ENCODE assay signal across 25 cellular contexts in the genomic region with DNA sequence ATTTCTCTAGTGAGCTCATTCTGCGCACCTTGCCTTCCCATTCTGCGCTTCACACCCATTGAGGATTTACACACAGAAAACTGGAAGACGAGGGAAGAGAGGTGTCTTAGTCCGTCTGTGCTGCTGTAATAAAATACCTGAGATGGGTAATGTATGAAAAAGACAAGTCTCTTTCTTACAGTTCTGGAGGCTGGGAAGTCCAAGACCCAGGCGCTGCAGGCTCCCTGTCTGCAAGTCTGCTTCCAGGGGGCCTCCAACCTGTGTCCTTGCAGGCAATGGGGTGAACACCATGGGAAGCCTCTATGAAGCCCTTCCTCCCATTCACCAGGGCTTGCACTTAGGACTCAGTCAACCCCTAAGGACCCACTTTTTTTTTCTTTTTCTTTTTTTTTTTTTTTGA.
"Had no signal": no experiment of that assay in that cellular context is flagged by ENCODE, and none has a peak within 500 bp of the region (broad histone marks: within the 10 kb centered on the region; RNA-seq: fewer than 3 reads in every experiment).

No MANE protein-coding gene starts in this region.

- H3K27ac ChIP-seq: brain microvascular endothelial cell, cardiac muscle cell, KMS-11, Peyer's patch, RWPE1, SJCRH30 had no signal

- H3K9me3 ChIP-seq: Peyer's patch, SJCRH30, SK-N-SH had no signal

- H3K9me3 Mint-ChIP-seq: activated naive CD4-positive, alpha-beta T cell treated with anti-CD3 and anti-CD28 coated beads, Interleukin-2, amount 50 U/mL, for 24 hours; activated naive CD8-positive, alpha-beta T cell treated with anti-CD3 and anti-CD28 coated beads, Interleukin-2, amount 50 U/mL, for 24 hours; activated T-cell treated with anti-CD3 and anti-CD28 coated beads, Interleukin-2, amount 50 U/mL, for 24 hours had no signal

- H3K4me1 ChIP-seq: SJCRH30 had no signal

- H3K36me3 ChIP-seq: brain microvascular endothelial cell, cardiac muscle cell, Peyer's patch, SJCRH30 had no signal

- H3K4me1 Mint-ChIP-seq: activated naive CD4-positive, alpha-beta T cell treated with anti-CD3 and anti-CD28 coated beads, Interleukin-2, amount 50 U/mL, for 24 hours had no signal

- H3K4me3 Mint-ChIP-seq: activated CD8-positive, alpha-beta memory T cell treated with anti-CD3 and anti-CD28 coated beads, Interleukin-2, amount 10 ng/mL, durations not matched to agents 7 days and 5 days; activated naive CD4-positive, alpha-beta T cell treated with anti-CD3 and anti-CD28 coated beads, Interleukin-2, amount 50 U/mL, for 24 hours; activated naive CD8-positive, alpha-beta T cell treated with anti-CD3 and anti-CD28 coated beads, Interleukin-2, amount 50 U/mL, for 24 hours; activated T-cell treated with anti-CD3 and anti-CD28 coated beads, Interleukin-2, amount 50 U/mL, for 24 hours; activated T-helper 1 cell treated with anti-CD3 and anti-CD28 coated beads, Interleukin-12 subunit alpha, Interleukin-12 subunit beta, Interleukin-2, Interleukin-4 antibody, amounts not matched to agents 30 ng/mL and 10 ng/mL and 1 ng/mL, durations not matched to agents 14 hours and 24 hours and 36 hours had no signal

- ATAC-seq: activated CD4-positive, CD25-positive, alpha-beta regulatory T cell treated with anti-CD3 and anti-CD28 coated beads, Interleukin-2, amount 50 U/mL, for 24 hours; activated CD8-positive, alpha-beta memory T cell treated with anti-CD3 and anti-CD28 coated beads, Interleukin-2, amount 10 ng/mL, durations not matched to agents 7 days and 5 days; activated naive CD8-positive, alpha-beta T cell treated with anti-CD3 and anti-CD28 coated beads, Interleukin-2, amount 50 U/mL, for 24 hours had no signal

- H3K27ac Mint-ChIP-seq: activated CD8-positive, alpha-beta memory T cell treated with anti-CD3 and anti-CD28 coated beads, Interleukin-2, amount 10 ng/mL, durations not matched to agents 7 days and 5 days; activated naive CD4-positive, alpha-beta T cell treated with anti-CD3 and anti-CD28 coated beads, Interleukin-2, amount 50 U/mL, for 24 hours; activated naive CD8-positive, alpha-beta T cell treated with anti-CD3 and anti-CD28 coated beads, Interleukin-2, amount 50 U/mL, for 24 hours; activated T-cell treated with anti-CD3 and anti-CD28 coated beads, Interleukin-2, amount 50 U/mL, for 24 hours; activated T-helper 1 cell treated with anti-CD3 and anti-CD28 coated beads, Interleukin-12 subunit alpha, Interleukin-12 subunit beta, Interleukin-2, Interleukin-4 antibody, amounts not matched to agents 30 ng/mL and 10 ng/mL and 1 ng/mL, durations not matched to agents 14 hours and 24 hours and 36 hours had no signal

- H3K27me3 Mint-ChIP-seq: activated CD8-positive, alpha-beta memory T cell treated with anti-CD3 and anti-CD28 coated beads, Interleukin-2, amount 10 ng/mL, durations not matched to agents 7 days and 5 days had no signal

- H3K4me3 ChIP-seq: cardiac muscle cell, Peyer's patch, SJCRH30 had no signal

- H3K27me3 ChIP-seq: brain microvascular endothelial cell, cardiac muscle cell, Peyer's patch, SJCRH30 had no signal

- DNase-seq: activated CD4-positive, alpha-beta T cell treated with anti-CD3 and anti-CD28 coated beads for 4 hours; activated CD4-positive, alpha-beta T cell treated with anti-CD3 and anti-CD28 coated beads, Interleukin-2, amount 50 U/mL, for 4 hours; activated CD8-positive, alpha-beta memory T cell treated with anti-CD3 and anti-CD28 coated beads, Interleukin-2, amount 10 ng/mL, durations not matched to agents 7 days and 5 days; activated effector memory CD4-positive, alpha-beta T cell treated with Interleukin-2 at 50 U/mL for 16 hours; activated naive CD4-positive, alpha-beta T cell; activated naive CD8-positive, alpha-beta T cell treated with anti-CD3 and anti-CD28 coated beads, Interleukin-2, amount 50 U/mL, for 24 hours; activated T-cell treated with anti-CD3 and anti-CD28 coated beads, Interleukin-2, amount 50 U/mL, for 24 hours; amygdala; brain microvascular endothelial cell; NCI-H1105 treated with DMSO at 0.1 percent for 48 hours; NCI-H1436 treated with DMSO at 0.1 percent for 48 hours; NCI-H187; NCI-H2081; NCI-H446; Peyer's patch; Right ventricle myocardium superior; SJCRH30; SK-N-SH; T-helper 1 cell had no signal
